9 cellular contexts compared by ENCODE assay signal in the genomic region with DNA sequence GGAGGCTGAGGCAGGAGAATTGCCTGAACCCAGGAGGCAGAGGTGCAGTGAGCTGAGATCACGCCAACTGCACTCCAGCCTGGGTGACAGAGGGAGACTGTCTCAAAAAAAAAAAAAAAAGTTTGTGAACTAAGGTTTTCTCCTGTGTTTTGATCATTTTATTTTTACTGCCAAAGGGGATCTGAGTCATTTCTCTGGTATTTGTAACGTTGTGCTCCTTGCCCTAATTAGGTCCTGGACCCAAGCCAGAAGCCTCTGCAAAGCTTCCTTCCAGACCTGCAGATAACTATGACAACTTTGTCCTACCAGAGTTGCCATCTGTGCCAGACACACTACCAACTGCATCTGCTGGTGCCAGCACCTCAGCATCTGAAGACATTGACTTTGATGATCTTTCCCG. TPM values are rescaled to one million over a fixed set of nuclear protein-coding genes. Genes with fewer than 3 reads are reported as not detected.
A peak's percentile ranks its signal among the peaks of the same experiment; 100 is the strongest.
DNase-seq lines count a peak whose midpoint lies in the region; ATAC-seq, FAIRE-seq and TF ChIP-seq lines count a peak whose summit lies in the region.
"Had no signal": no experiment of that assay in that cellular context is flagged by ENCODE, and none has a peak within 500 bp of the region (broad histone marks: within the 10 kb centered on the region; RNA-seq: fewer than 3 reads in every experiment).

No MANE protein-coding gene starts in this region.

- no peaks in the 10 kb centered on the region for H3K4me1 Mint-ChIP-seq in progenitor cell of endocrine pancreas (ENCODE audit: low read depth)

- no peak overlapping the region for H3K4me3 Mint-ChIP-seq in progenitor cell of endocrine pancreas (ENCODE audit: low read depth)

- TF ChIP-seq CTCF in progenitor cell of endocrine pancreas (IDR thresholded peaks at IDR 0.05; ENCODE audit: unreplicated experiment) = no peak

- peak overlapping the region; percentile 85 for H3K27ac Mint-ChIP-seq in progenitor cell of endocrine pancreas

- FAIRE-seq in RCC 7860 (lab: Jason Lieb, UNC) = peak; percentile 61
- FAIRE-seq: colon had no signal

- ATAC-seq in HG03354 (IDR thresholded peaks at IDR 0.05; ENCODE audit: poor library complexity, severe bottlenecking, unreplicated experiment) = no peak
- no peak for ATAC-seq in HG03442 (IDR thresholded peaks at IDR 0.05; ENCODE audit: unreplicated experiment)

- H3K36me3 Mint-ChIP-seq in progenitor cell of endocrine pancreas (ENCODE audit: insufficient read depth) = peaks cover 22% of the 10 kb centered on the region

- no peaks in the 10 kb centered on the region for H3K27me3 Mint-ChIP-seq in progenitor cell of endocrine pancreas

- peak; percentile 97 for DNase-seq in EH (ENCODE audit: low read depth)
- peak; percentile 83 for DNase-seq in RCC 7860 (ENCODE audit: low spot score)
- peak; percentile 83 for DNase-seq in fibroblast of peridontal ligament (ENCODE audit: extremely low read depth)
- DNase-seq in progenitor cell of endocrine pancreas (ENCODE audit: low spot score, unreplicated experiment) = no peak
- DNase-seq in NCI-H345 (lab: John Stamatoyannopoulos, UW) = no peak
- no peak for DNase-seq in NCI-H510A treated with DMSO at 0.1 percent for 48 hours (lab: John Stamatoyannopoulos, UW)

- H3K9me3 Mint-ChIP-seq in progenitor cell of endocrine pancreas (ENCODE audit: low read depth) = no peaks in the 10 kb centered on the region

RNA-seq across cellular contexts. Expression of a gene that starts 32.1 kb away (rescaled TPM):
- total RNA-seq in progenitor cell of endocrine pancreas = 280 and 304 TPM in 2 replicates

RNA-seq across cellular contexts. Expression of a gene that starts 43.4 kb away (rescaled TPM):
- 32.3 and 32.6 TPM in 2 replicates for total RNA-seq in progenitor cell of endocrine pancreas

Comparison
In these comparisons a context has a peak if more than half of its experiments do, and no peak if none do; other contexts are left out.
1. DNase-seq: peak in EH (single experiment), RCC 7860 (single experiment) and fibroblast of peridontal ligament (single experiment); none in progenitor cell of endocrine pancreas (single experiment), NCI-H345 (single experiment) and NCI-H510A treated with DMSO at 0.1 percent for 48 hours (single experiment).